ENCODE assay signal across 1 cellular context in the genomic region with DNA sequence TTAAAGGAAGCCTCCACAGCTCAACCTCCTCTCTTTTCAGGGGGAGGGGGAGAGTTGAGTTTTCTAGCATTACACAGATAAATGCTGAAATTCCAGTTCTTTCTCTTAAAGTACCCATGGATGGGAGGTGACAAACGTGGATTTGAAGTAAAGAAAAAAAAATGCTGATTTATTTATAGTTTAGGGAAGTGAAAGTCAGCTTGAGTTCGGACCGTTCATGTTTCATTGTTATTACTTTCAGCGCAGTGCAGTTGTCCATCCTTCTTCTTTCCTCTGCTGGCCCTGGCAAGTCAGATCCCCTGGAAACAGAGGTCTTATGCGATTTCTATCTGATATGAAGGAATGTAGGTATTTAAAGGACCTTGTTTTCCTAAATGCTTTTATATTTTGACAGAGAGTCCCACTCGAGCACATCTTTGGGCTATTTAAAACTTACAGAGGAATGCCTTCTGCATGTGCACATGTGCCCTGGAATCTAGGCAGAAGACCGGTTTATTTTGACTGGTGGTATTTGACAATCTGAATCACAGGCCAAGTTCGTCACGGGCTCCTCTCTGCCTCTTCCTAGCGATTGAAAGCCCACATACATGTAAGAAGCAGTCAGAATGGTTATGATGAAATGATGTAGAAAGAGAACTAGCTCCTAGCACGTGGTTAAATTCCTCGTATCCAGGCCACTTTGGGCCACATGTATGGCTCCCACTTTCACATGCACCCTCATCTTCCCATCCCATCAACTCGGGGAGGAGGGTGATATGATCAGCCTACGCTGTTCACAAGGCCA.
TF ChIP-seq lines count a peak whose summit lies in the region.

No MANE protein-coding gene starts in this region.

TF ChIP-seq in IMR-90, 13 proteins besides CTCF, POLR2A, EP300 and RAD21:
- TF ChIP-seq, protein P1, sequence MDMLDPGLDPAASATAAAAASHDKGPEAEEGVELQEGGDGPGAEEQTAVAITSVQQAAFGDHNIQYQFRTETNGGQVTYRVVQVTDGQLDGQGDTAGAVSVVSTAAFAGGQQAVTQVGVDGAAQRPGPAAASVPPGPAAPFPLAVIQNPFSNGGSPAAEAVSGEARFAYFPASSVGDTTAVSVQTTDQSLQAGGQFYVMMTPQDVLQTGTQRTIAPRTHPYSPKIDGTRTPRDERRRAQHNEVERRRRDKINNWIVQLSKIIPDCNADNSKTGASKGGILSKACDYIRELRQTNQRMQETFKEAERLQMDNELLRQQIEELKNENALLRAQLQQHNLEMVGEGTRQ (IDR thresholded peaks at IDR 0.05; ENCODE audit: low read depth, low read length): no peak
